Comparison of ENCODE assay signal across 20 cellular contexts in genomic region chr13:21152251-21152899, GRCh38. TPM values are rescaled to one million over a fixed set of nuclear protein-coding genes. Genes with fewer than 3 reads are reported as not detected.
DNase-seq lines count a peak whose midpoint lies in the region; ATAC-seq and TF ChIP-seq lines count a peak whose summit lies in the region.
"Had no signal": no experiment of that assay in that cellular context is flagged by ENCODE, and none has a peak within 500 bp of the region (broad histone marks: within the 10 kb centered on the region; RNA-seq: fewer than 3 reads in every experiment).

No MANE protein-coding gene starts in this region.

- H4K20me1 ChIP-seq in DND-41 (ENCODE audit: insufficient read depth, low read length) (peaks cover 4% of the 10 kb centered on the region; the same call in 1 of the 2 replicates), HCT116 (ENCODE audit: insufficient read depth) (peaks cover 6% of the 10 kb centered on the region; the same call in 1 of the 2 replicates)

- no peaks in the 10 kb centered on the region for H3K9me3 Mint-ChIP-seq in endodermal cell
- no peaks in the 10 kb centered on the region for H3K9me3 Mint-ChIP-seq in T-helper 2 cell treated with Interferon-gamma antibody and Interleukin-4, amounts not matched to agents 5 μg/mL and 100 μg/mL, for 36 hours

- H3K4me3 Mint-ChIP-seq in endodermal cell, result no peak overlapping the region
- no peak overlapping the region for H3K4me3 Mint-ChIP-seq in T-helper 2 cell treated with Interferon-gamma antibody and Interleukin-4, amounts not matched to agents 5 μg/mL and 100 μg/mL, for 36 hours

- DNase-seq in DND-41, result no peak
- DNase-seq in HCT116 (ENCODE audit: low read depth, low spot score), result no peak
- peak; percentile 54 for DNase-seq in endodermal cell
- DNase-seq in mesendoderm, result peak; percentile 18
- no peak for DNase-seq in T-helper 2 cell treated with Interferon-gamma antibody and Interleukin-4, amounts not matched to agents 5 μg/mL and 100 μg/mL, for 36 hours (ENCODE audit: low spot score)
- no peak for DNase-seq in heart left ventricle
- DNase-seq: AML-193, DMS53, EL, Kasumi-1, NCI-H1694, NCI-H2081 treated with DMSO at 0.1 percent for 48 hours, NCI-H2171 treated with DMSO at 0.1 percent for 48 hours, NCI-H446, NCI-H526, OCI-M1, SHP77 had no signal

- RAD21 ChIA-PET in HCT116 (lab: Charles Lee; ENCODE audit: low non-redundant PET in 1 of 2, low total read pairs in 2 of 2, uncharacterized antibody in 2 of 2, unreplicated experiment in 2 of 2), result no interaction called here

- H2BK15ac ChIP-seq in mesendoderm (replicated peaks; ENCODE audit: low read depth), result no peak overlapping the region

- peaks cover 23% of the 10 kb centered on the region for H3K36me3 Mint-ChIP-seq in endodermal cell (ENCODE audit: low read depth)
- peaks cover 20% of the 10 kb centered on the region for H3K36me3 Mint-ChIP-seq in T-helper 2 cell treated with Interferon-gamma antibody and Interleukin-4, amounts not matched to agents 5 μg/mL and 100 μg/mL, for 36 hours (ENCODE audit: low read depth)

- TF ChIP-seq EP300 in gastroesophageal sphincter (IDR thresholded peaks at IDR 0.05), result no peak

- no peak overlapping the region for H4K5ac ChIP-seq in mesendoderm (ENCODE audit: low read length)

- no TSS peak for BruUV-seq in HCT116 (replicated peaks; lab: Mats Ljungman, UMichigan)

- no peaks in the 10 kb centered on the region for H3K9me3 ChIP-seq in DND-41 (ENCODE audit: insufficient read depth, low read length, severe bottlenecking)
- H3K9me3 ChIP-seq in HCT116 (ENCODE audit: control insufficient read depth in 1 of 2, insufficient read depth in 1 of 2, low read depth in 1 of 2, low read length in 2 of 2), result no peaks in the 10 kb centered on the region
- no peaks in the 10 kb centered on the region for H3K9me3 ChIP-seq in endodermal cell (ENCODE audit: control insufficient read depth, low read length)
- no peaks in the 10 kb centered on the region for H3K9me3 ChIP-seq in gastroesophageal sphincter
- no peaks in the 10 kb centered on the region for H3K9me3 ChIP-seq in heart left ventricle

- peaks cover 25% of the 10 kb centered on the region for H3K4me1 Mint-ChIP-seq in endodermal cell
- H3K4me1 Mint-ChIP-seq in T-helper 2 cell treated with Interferon-gamma antibody and Interleukin-4, amounts not matched to agents 5 μg/mL and 100 μg/mL, for 36 hours (ENCODE audit: low read depth), result no peaks in the 10 kb centered on the region

- no peak overlapping the region for H3K18ac ChIP-seq in mesendoderm (ENCODE audit: low read length)

- H3K23ac ChIP-seq in mesendoderm (ENCODE audit: low read length), result no peak overlapping the region

- no peak for TF ChIP-seq RAD21 in HCT116 (IDR thresholded peaks at IDR 0.05; ENCODE audit: low read depth)

- H3K4me3 ChIP-seq in DND-41 (ENCODE audit: low read depth in 1 of 2, low read length in 2 of 2), result no peak overlapping the region
- no peak overlapping the region for H3K4me3 ChIP-seq in HCT116 (replicated peaks in 1 of 2; ENCODE audit: low read depth in 1 of 2, low read length in 2 of 2)
- no peak overlapping the region for H3K4me3 ChIP-seq in endodermal cell (ENCODE audit: low read length)
- H3K4me3 ChIP-seq in mesendoderm (ENCODE audit: low read length), result no peak overlapping the region
- H3K4me3 ChIP-seq in gastroesophageal sphincter, result no peak overlapping the region
- no peak overlapping the region for H3K4me3 ChIP-seq in heart left ventricle

- no peak overlapping the region for H3K27ac Mint-ChIP-seq in endodermal cell
- no peak overlapping the region for H3K27ac Mint-ChIP-seq in T-helper 2 cell treated with Interferon-gamma antibody and Interleukin-4, amounts not matched to agents 5 μg/mL and 100 μg/mL, for 36 hours

- H3K9ac ChIP-seq in DND-41 (ENCODE audit: low read depth, low read length) (no peak overlapping the region), HCT116 (ENCODE audit: low read length) (no peak overlapping the region), endodermal cell (ENCODE audit: extremely low read depth, low read length, poor library complexity, severe bottlenecking) (no peak overlapping the region), mesendoderm (ENCODE audit: low read length) (no peak overlapping the region)

- WGBS in endodermal cell (ENCODE audit: insufficient coverage in 1 of 2, insufficient read length in 1 of 2), 2 experiments, result 93 to 100% methylated on average over 2 to 8 of the region's 8 CpGs
- no CpG with 5 or more reads among the region's 8 CpGs for WGBS in mesendoderm (ENCODE audit: extremely low coverage, insufficient coverage, low lambda C conversion rate)
- WGBS in gastroesophageal sphincter (ENCODE audit: low coverage in 1 of 2), 2 donors, result 73 to 92% methylated on average over 2 to 6 of the region's 8 CpGs
- WGBS in heart left ventricle, 4 donors, result 76 to 87% (median 81%) methylated on average over 8 of the region's 8 CpGs

- H3K4me2 ChIP-seq in DND-41 (ENCODE audit: insufficient read depth, low read length), result no peak overlapping the region
- H3K4me2 ChIP-seq in HCT116 (ENCODE audit: low read length), result no peak overlapping the region
- H3K4me2 ChIP-seq in mesendoderm (ENCODE audit: low read length), result no peak overlapping the region

- H3K27me3 ChIP-seq in DND-41 (ENCODE audit: insufficient read depth, low read length, poor library complexity), result no peaks in the 10 kb centered on the region
- H3K27me3 ChIP-seq in HCT116 (ENCODE audit: insufficient read depth, low read length), result no peaks in the 10 kb centered on the region
- H3K27me3 ChIP-seq in endodermal cell (ENCODE audit: control insufficient read depth, insufficient read depth, low read length, poor library complexity, severe bottlenecking), result no peaks in the 10 kb centered on the region
- H3K27me3 ChIP-seq in mesendoderm (ENCODE audit: insufficient read depth, low read length, poor library complexity), result no peaks in the 10 kb centered on the region
- no peaks in the 10 kb centered on the region for H3K27me3 ChIP-seq in gastroesophageal sphincter
- no peaks in the 10 kb centered on the region for H3K27me3 ChIP-seq in heart left ventricle

- H3K27me3 Mint-ChIP-seq in endodermal cell (ENCODE audit: insufficient read depth), result no peaks in the 10 kb centered on the region
- H3K27me3 Mint-ChIP-seq in T-helper 2 cell treated with Interferon-gamma antibody and Interleukin-4, amounts not matched to agents 5 μg/mL and 100 μg/mL, for 36 hours (ENCODE audit: low read depth), result no peaks in the 10 kb centered on the region

- TF ChIP-seq POLR2A in HCT116 (IDR thresholded peaks at IDR 0.05; ENCODE audit: borderline replicate concordance, extremely low read depth, insufficient read depth, insufficient read length) (no peak), gastroesophageal sphincter (IDR thresholded peaks at IDR 0.05) (no peak), heart left ventricle (IDR thresholded peaks at IDR 0.05) (no peak)

- H2AFZ ChIP-seq in DND-41 (ENCODE audit: low read depth, low read length), result no peak overlapping the region
- no peak overlapping the region for H2AFZ ChIP-seq in HCT116 (ENCODE audit: low read depth, low read length, poor library complexity, severe bottlenecking)

- POLR2A ChIA-PET in HCT116 (lab: Charles Lee), result interaction anchor here (1.8 kb wide), 1 partner anchor 24 kb away, joined by 6 read pairs; the partner anchor contains the start of genes MRPL57 and SKA3

- no peaks in the 10 kb centered on the region for H3K9me2 ChIP-seq in HCT116 (ENCODE audit: insufficient read depth)

- H2BK120ac ChIP-seq in mesendoderm (ENCODE audit: low read depth, low read length), result no peak overlapping the region

- H3K56ac ChIP-seq in mesendoderm (ENCODE audit: low read length), result no peak overlapping the region

- no peak overlapping the region for H4K8ac ChIP-seq in mesendoderm (ENCODE audit: low read depth, low read length)

- H3K27ac ChIP-seq in DND-41 (ENCODE audit: low read length) (no peak overlapping the region; the same call in 1 of the 2 replicates), HCT116 (ENCODE audit: low read depth, low read length) (no peak overlapping the region), endodermal cell (ENCODE audit: low read depth, low read length) (no peak overlapping the region), mesendoderm (ENCODE audit: low read depth, low read length) (no peak overlapping the region), gastroesophageal sphincter (no peak overlapping the region), heart left ventricle (no peak overlapping the region)
- H3K27ac ChIP-seq: C4-2B had no signal

- H2AK5ac ChIP-seq in mesendoderm (ENCODE audit: low read length), result no peak overlapping the region

- H3K79me2 ChIP-seq in DND-41 (ENCODE audit: insufficient read depth, low read length) (peaks cover 2% of the 10 kb centered on the region; the same call in 1 of the 2 replicates), HCT116 (ENCODE audit: insufficient read depth, low read length) (no peaks in the 10 kb centered on the region), mesendoderm (ENCODE audit: control insufficient read depth, insufficient read depth, low read length) (no peaks in the 10 kb centered on the region)

- CTCF ChIA-PET in HCT116 (lab: Charles Lee), result interaction anchor here (1.3 kb wide), 1 partner anchor 209 kb away, joined by 3 read pairs; no protein-coding TSS in a partner anchor

- intact Hi-C loops in HCT116 (cut with micrococcal nuclease) (no loop called here), heart left ventricle (cut with DNase I) (no loop called here)

- no peak overlapping the region for H2BK5ac ChIP-seq in mesendoderm (ENCODE audit: low read length)

- TF ChIP-seq CTCF in DND-41 (IDR thresholded peaks at IDR 0.05; ENCODE audit: borderline replicate concordance, extremely low read depth, low read length, poor library complexity, severe bottlenecking), result no peak
- no peak for TF ChIP-seq CTCF in HCT116 (IDR thresholded peaks at IDR 0.05 in 2 of 3, conservative IDR thresholded peaks at IDR 0.05 in 1 of 3; ENCODE audit: borderline replicate concordance in 1 of 3, insufficient read depth in 1 of 3, low read depth in 2 of 3, low read length in 2 of 3)
- no peak for TF ChIP-seq CTCF in endodermal cell (conservative IDR thresholded peaks at IDR 0.05)
- TF ChIP-seq CTCF in gastroesophageal sphincter (IDR thresholded peaks at IDR 0.05), result no peak
- no peak for TF ChIP-seq CTCF in heart left ventricle (IDR thresholded peaks at IDR 0.05)

- peaks cover 51% of the 10 kb centered on the region for H3K36me3 ChIP-seq in DND-41 (ENCODE audit: insufficient read depth, low read length)
- H3K36me3 ChIP-seq in HCT116 (ENCODE audit: control insufficient read depth in 1 of 2, insufficient read depth in 2 of 2, low read length in 2 of 2), result peaks cover 25% of the 10 kb centered on the region in 2 experiments; a peak in 3 of 4 replicates
- H3K36me3 ChIP-seq in endodermal cell (ENCODE audit: control insufficient read depth, insufficient read depth, low read length), result peaks cover 38% of the 10 kb centered on the region
- H3K36me3 ChIP-seq in mesendoderm (ENCODE audit: control insufficient read depth, insufficient read depth, low read length), result peaks cover 2% of the 10 kb centered on the region
- H3K36me3 ChIP-seq in gastroesophageal sphincter, result peaks cover 0 to 16% of the 10 kb centered on the region in 2 donors
- peaks cover 2 to 14% (median 9%) of the 10 kb centered on the region in 9 donors for H3K36me3 ChIP-seq in heart left ventricle

- H3K4me1 ChIP-seq in DND-41 (ENCODE audit: insufficient read depth, low read length) (no peaks in the 10 kb centered on the region), HCT116 (ENCODE audit: control insufficient read depth in 1 of 2, insufficient read depth in 2 of 2, low read length in 2 of 2) (no peaks in the 10 kb centered on the region), endodermal cell (ENCODE audit: control insufficient read depth, insufficient read depth, low read length) (peaks cover 13% of the 10 kb centered on the region), mesendoderm (ENCODE audit: control insufficient read depth, low read depth, low read length) (no peaks in the 10 kb centered on the region), gastroesophageal sphincter (no peaks in the 10 kb centered on the region), heart left ventricle (peaks cover 0 to 20% (median 0%) of the 10 kb centered on the region in 12 donors)

- no peak overlapping the region for H3K4ac ChIP-seq in mesendoderm (ENCODE audit: low read depth, low read length)

- H3K79me1 ChIP-seq in mesendoderm (ENCODE audit: low read length), result no peaks in the 10 kb centered on the region

- peak; percentile 35; the same call in 1 of the 3 replicates for ATAC-seq in DND-41 (ENCODE audit: insufficient read depth, low read depth)
- ATAC-seq in HCT116, result 0 out of 2 replicates have a peak, but pooled peaks have one; percentile 47
- no peak for ATAC-seq in gastroesophageal sphincter
- ATAC-seq in heart left ventricle, result no peak
- ATAC-seq in GM18907 (IDR thresholded peaks at IDR 0.05; ENCODE audit: unreplicated experiment), result no peak

RNA-seq across cellular contexts. Expression of gene SAP18, which starts 12.5 kb away (rescaled TPM):
- total RNA-seq in HCT116 (2021; ENCODE audit: unreplicated experiment) (294 TPM), endodermal cell (100 to 1,000 TPM; 248 to 294 TPM), gastroesophageal sphincter (100 to 1,000 TPM in 1 of 4 donors, 10 to 100 TPM in 3; 74.7 to 108 (median 86.1) TPM), heart left ventricle (100 to 1,000 TPM in 7 of 9 donors, 10 to 100 TPM in 2; 82.2 to 330 (median 271) TPM)
- 69.5 and 107 TPM in 2 replicates for polyA plus RNA-seq in HCT116 (2012)
- polyA plus RNA-seq in endodermal cell (2013, experiment 1 of 2), result 178 TPM
- 166 TPM for polyA plus RNA-seq in endodermal cell (2013, experiment 2 of 2)
- 197 TPM for polyA plus RNA-seq in mesendoderm (2013, experiment 1 of 2)
- 190 TPM for polyA plus RNA-seq in mesendoderm (2013, experiment 2 of 2)
- polyA plus RNA-seq in heart left ventricle, result 100 to 1,000 TPM in 1 of 2 donors, 10 to 100 TPM in 1; 68.3 to 124 TPM

RNA-seq across cellular contexts. Expression of gene SKA3, which starts 24.0 kb away (rescaled TPM):
- total RNA-seq in HCT116 (2021; ENCODE audit: unreplicated experiment) (43.3 TPM), endodermal cell (10 to 100 TPM; 24.1 to 35.3 TPM), gastroesophageal sphincter (under 1 TPM in 3 of 4 donors, not detected in 1; 0.19 to 0.81 (median 0.27) TPM), heart left ventricle (1 to 10 TPM in 1 of 9 donors, under 1 TPM in 5, not detected in 3; 0.33 to 4.5 (median 0.59) TPM)
- polyA plus RNA-seq in HCT116 (2012), result 17.6 and 20.2 TPM in 2 replicates
- polyA plus RNA-seq in endodermal cell (2013, experiment 1 of 2), result 32.6 TPM
- polyA plus RNA-seq in endodermal cell (2013, experiment 2 of 2), result 32.8 TPM
- 82.1 TPM for polyA plus RNA-seq in mesendoderm (2013, experiment 1 of 2)
- polyA plus RNA-seq in mesendoderm (2013, experiment 2 of 2), result 83.7 TPM
- polyA plus RNA-seq in heart left ventricle, result under 1 TPM in 1 of 2 donors, not detected in 1; 0.32 TPM

RNA-seq across cellular contexts. Expression of gene MRPL57, which starts 24.1 kb away (rescaled TPM):
- total RNA-seq in HCT116 (2021; ENCODE audit: unreplicated experiment) (26.3 TPM), endodermal cell (10 to 100 TPM; 22.2 to 22.9 TPM), gastroesophageal sphincter (10 to 100 TPM; 19.8 to 50.3 (median 28.6) TPM), heart left ventricle (10 to 100 TPM; 19.0 to 51.6 (median 22.5) TPM)
- 19.6 and 23.8 TPM in 2 replicates for polyA plus RNA-seq in HCT116 (2012)
- polyA plus RNA-seq in endodermal cell (2013, experiment 1 of 2), result 23.6 TPM
- polyA plus RNA-seq in endodermal cell (2013, experiment 2 of 2), result 21.6 TPM
- 31.7 TPM for polyA plus RNA-seq in mesendoderm (2013, experiment 1 of 2)
- 32.4 TPM for polyA plus RNA-seq in mesendoderm (2013, experiment 2 of 2)
- 10 to 100 TPM; 22.8 to 45.9 TPM for polyA plus RNA-seq in heart left ventricle

Comparison
In these comparisons a context has a peak if more than half of its experiments do, and no peak if none do; other contexts are left out.
1. ATAC-seq: peak in DND-41 (single experiment) and HCT116 (single experiment); none in gastroesophageal sphincter (single experiment), heart left ventricle (0 of 4) and GM18907 (single experiment).
2. DNase-seq: peak in endodermal cell (single experiment) and mesendoderm (single experiment); none in DND-41 (single experiment), HCT116 (single experiment), T-helper 2 cell treated with Interferon-gamma antibody and Interleukin-4, amounts not matched to agents 5 μg/mL and 100 μg/mL, for 36 hours (single experiment) and heart left ventricle (0 of 5).